In the genomic region with DNA sequence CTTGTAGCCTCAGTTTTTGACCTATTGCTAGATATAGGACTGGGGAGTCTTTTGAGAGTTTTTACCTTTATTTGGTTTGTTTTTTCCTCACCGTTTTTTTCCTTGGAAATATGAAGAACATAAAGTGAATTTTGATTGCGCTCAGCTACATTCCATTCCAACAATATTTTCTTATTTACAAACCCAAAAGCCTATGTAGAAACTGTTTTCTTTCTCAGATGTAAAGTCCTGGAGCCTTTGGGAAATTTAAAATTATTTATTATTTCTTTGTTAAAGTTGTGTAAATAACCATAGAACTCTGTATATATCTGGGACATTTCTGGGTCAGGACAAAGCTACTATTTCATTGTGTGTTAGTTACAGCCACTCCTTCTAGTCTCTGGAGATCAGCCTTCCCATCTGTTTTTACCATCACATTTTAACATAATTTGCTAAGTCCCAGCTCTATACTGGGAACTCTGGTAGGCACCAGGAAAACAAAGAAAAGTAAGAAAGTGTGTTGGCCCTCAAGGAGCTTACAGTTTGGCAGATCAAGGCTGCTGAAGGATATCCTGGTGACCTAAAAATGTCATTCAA, we compare ENCODE assay signal across 1 cellular context.
TF ChIP-seq lines count a peak whose summit lies in the region.

No MANE protein-coding gene starts in this region.

TF ChIP-seq in A549, 52 proteins besides CTCF, POLR2A, EP300 and RAD21 (continued from another document):
- no peak for TF ChIP-seq RNF2 (IDR thresholded peaks at IDR 0.05; ENCODE audit: borderline replicate concordance, low read depth)
- no peak for TF ChIP-seq TP53 (CRISPR knock-in tag; IDR thresholded peaks at IDR 0.05)
- no peak for TF ChIP-seq RFX5 (IDR thresholded peaks at IDR 0.05)
- TF ChIP-seq EHMT2 (IDR thresholded peaks at IDR 0.05; ENCODE audit: low read depth): no peak
